In genomic region chr13:25981060-25981459, GRCh38 we compare ENCODE assay signal across 21 cellular contexts.
"Had no signal": no experiment of that assay in that cellular context is flagged by ENCODE, and none has a peak within 500 bp of the region (broad histone marks: within the 10 kb centered on the region; RNA-seq: fewer than 3 reads in every experiment).

No MANE protein-coding gene starts in this region.

- DNase-seq: activated B cell treated with CpG ODN at 0.5 μM for 24 hours; activated CD4-positive, alpha-beta T cell treated with anti-CD3 and anti-CD28 coated beads for 1 hour; activated CD4-positive, alpha-beta T cell treated with anti-CD3 and anti-CD28 coated beads, Interleukin-2, amount 50 U/mL, for 48 hours; activated CD8-positive, alpha-beta memory T cell treated with anti-CD3 and anti-CD28 coated beads, Interleukin-2, amount 10 ng/mL, durations not matched to agents 7 days and 5 days; activated effector memory CD4-positive, alpha-beta T cell treated with Interleukin-2 at 50 U/mL for 16 hours; activated naive CD4-positive, alpha-beta T cell; activated T-cell treated with anti-CD3 and anti-CD28 coated beads, Interleukin-2, amount 50 U/mL, for 24 hours; central memory CD4-positive, alpha-beta T cell; MM.1S; NCI-H1105; NCI-H1436; NCI-H2081 treated with DMSO at 0.1 percent for 48 hours; NCI-H446; T-helper 17 cell; T-helper 9 cell had no signal

- H3K27ac Mint-ChIP-seq: activated B cell treated with CpG ODN at 0.5 μM for 24 hours; activated CD4-positive, alpha-beta T cell treated with anti-CD3 and anti-CD28 coated beads, Interleukin-2, amount 10 ng/mL, durations not matched to agents 24 days and 14 days; activated CD8-positive, alpha-beta memory T cell treated with anti-CD3 and anti-CD28 coated beads, Interleukin-2, amount 10 ng/mL, durations not matched to agents 7 days and 5 days; activated naive CD4-positive, alpha-beta T cell treated with anti-CD3 and anti-CD28 coated beads, Interleukin-2, amount 50 U/mL, for 24 hours; activated T-cell treated with anti-CD3 and anti-CD28 coated beads, Interleukin-2, amount 50 U/mL, for 24 hours; activated T-helper 1 cell treated with anti-CD3 and anti-CD28 coated beads, Interleukin-12 subunit alpha, Interleukin-12 subunit beta, Interleukin-2, Interleukin-4 antibody, amounts not matched to agents 30 ng/mL and 10 ng/mL and 1 ng/mL, durations not matched to agents 14 hours and 24 hours and 36 hours; T-helper 17 cell had no signal

- H3K4me3 ChIP-seq: ascending aorta, body of pancreas, SJSA1 had no signal

- H3K36me3 Mint-ChIP-seq: activated CD8-positive, alpha-beta memory T cell treated with anti-CD3 and anti-CD28 coated beads, Interleukin-2, amount 10 ng/mL, durations not matched to agents 7 days and 5 days; activated naive CD4-positive, alpha-beta T cell treated with anti-CD3 and anti-CD28 coated beads, Interleukin-2, amount 50 U/mL, for 24 hours had no signal

- H3K9me3 Mint-ChIP-seq: activated B cell treated with CpG ODN at 0.5 μM for 24 hours; activated CD4-positive, alpha-beta T cell treated with anti-CD3 and anti-CD28 coated beads, Interleukin-2, amount 10 ng/mL, durations not matched to agents 24 days and 14 days; activated T-cell treated with anti-CD3 and anti-CD28 coated beads, Interleukin-2, amount 50 U/mL, for 24 hours; activated T-helper 1 cell treated with anti-CD3 and anti-CD28 coated beads, Interleukin-12 subunit alpha, Interleukin-12 subunit beta, Interleukin-2, Interleukin-4 antibody, amounts not matched to agents 30 ng/mL and 10 ng/mL and 1 ng/mL, durations not matched to agents 14 hours and 24 hours and 36 hours had no signal

- H3K27me3 Mint-ChIP-seq: activated CD4-positive, alpha-beta T cell treated with anti-CD3 and anti-CD28 coated beads, Interleukin-2, amount 10 ng/mL, durations not matched to agents 24 days and 14 days; activated naive CD4-positive, alpha-beta T cell treated with anti-CD3 and anti-CD28 coated beads, Interleukin-2, amount 50 U/mL, for 24 hours; activated T-cell treated with anti-CD3 and anti-CD28 coated beads, Interleukin-2, amount 50 U/mL, for 24 hours had no signal

- H3K4me3 Mint-ChIP-seq: activated B cell treated with CpG ODN at 0.5 μM for 24 hours; activated CD4-positive, alpha-beta T cell treated with anti-CD3 and anti-CD28 coated beads, Interleukin-2, amount 10 ng/mL, durations not matched to agents 24 days and 14 days; activated CD8-positive, alpha-beta memory T cell treated with anti-CD3 and anti-CD28 coated beads, Interleukin-2, amount 10 ng/mL, durations not matched to agents 7 days and 5 days; activated naive CD4-positive, alpha-beta T cell treated with anti-CD3 and anti-CD28 coated beads, Interleukin-2, amount 50 U/mL, for 24 hours; activated T-cell treated with anti-CD3 and anti-CD28 coated beads, Interleukin-2, amount 50 U/mL, for 24 hours; activated T-helper 1 cell treated with anti-CD3 and anti-CD28 coated beads, Interleukin-12 subunit alpha, Interleukin-12 subunit beta, Interleukin-2, Interleukin-4 antibody, amounts not matched to agents 30 ng/mL and 10 ng/mL and 1 ng/mL, durations not matched to agents 14 hours and 24 hours and 36 hours; T-helper 17 cell had no signal
